Comparison of ENCODE assay signal across 3 cellular contexts in the genomic region with DNA sequence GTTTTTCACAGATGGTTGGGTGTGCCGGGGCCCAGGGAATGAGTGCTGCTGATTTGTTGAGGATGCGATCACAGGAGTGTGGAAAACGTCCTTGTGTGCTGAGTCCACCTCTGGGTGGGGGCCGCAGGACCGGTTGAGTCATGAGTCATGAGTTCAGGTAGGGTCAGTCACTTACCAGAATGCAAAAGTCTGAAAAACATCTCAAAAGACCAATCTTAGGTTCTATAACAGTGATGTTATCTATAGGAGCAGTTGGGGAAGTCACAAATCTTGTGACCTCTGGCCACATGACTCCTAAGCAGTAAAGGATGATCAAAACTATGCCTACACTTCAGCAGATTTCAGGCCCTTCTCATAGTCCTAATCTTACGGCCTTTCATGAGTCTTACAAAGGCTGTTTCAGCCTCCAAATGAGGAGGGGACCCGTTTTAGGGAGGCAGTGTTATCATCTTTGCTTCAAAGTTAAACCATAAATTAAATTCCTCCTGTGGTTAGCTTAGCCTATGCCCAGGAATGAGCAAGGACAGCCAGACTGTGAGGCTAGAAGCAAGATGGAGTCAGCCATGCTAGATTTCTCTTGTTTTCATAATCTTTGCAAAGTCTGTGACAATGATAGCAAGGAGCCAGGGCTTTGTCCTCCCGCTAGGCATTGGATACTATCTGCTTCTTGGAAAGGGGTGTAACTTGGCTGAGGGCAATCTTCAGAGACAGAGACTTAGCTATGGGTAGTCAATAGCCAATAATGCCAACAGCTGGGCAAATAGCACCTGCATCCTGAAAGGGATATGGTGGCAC.
TF ChIP-seq lines count a peak whose summit lies in the region.

No MANE protein-coding gene starts in this region.

TF ChIP-seq in HepG2, 621 proteins besides CTCF, POLR2A, EP300 and RAD21:
- TF ChIP-seq, protein P1, sequence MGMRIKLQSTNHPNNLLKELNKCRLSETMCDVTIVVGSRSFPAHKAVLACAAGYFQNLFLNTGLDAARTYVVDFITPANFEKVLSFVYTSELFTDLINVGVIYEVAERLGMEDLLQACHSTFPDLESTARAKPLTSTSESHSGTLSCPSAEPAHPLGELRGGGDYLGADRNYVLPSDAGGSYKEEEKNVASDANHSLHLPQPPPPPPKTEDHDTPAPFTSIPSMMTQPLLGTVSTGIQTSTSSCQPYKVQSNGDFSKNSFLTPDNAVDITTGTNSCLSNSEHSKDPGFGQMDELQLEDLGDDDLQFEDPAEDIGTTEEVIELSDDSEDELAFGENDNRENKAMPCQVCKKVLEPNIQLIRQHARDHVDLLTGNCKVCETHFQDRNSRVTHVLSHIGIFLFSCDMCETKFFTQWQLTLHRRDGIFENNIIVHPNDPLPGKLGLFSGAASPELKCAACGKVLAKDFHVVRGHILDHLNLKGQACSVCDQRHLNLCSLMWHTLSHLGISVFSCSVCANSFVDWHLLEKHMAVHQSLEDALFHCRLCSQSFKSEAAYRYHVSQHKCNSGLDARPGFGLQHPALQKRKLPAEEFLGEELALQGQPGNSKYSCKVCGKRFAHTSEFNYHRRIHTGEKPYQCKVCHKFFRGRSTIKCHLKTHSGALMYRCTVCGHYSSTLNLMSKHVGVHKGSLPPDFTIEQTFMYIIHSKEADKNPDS (CRISPR knock-in tag; IDR thresholded peaks at IDR 0.05): no peak
- 0 out of 2 replicates have a peak, but pooled peaks have one; percentile 12 for TF ChIP-seq FOSL2 (CRISPR knock-in tag; IDR thresholded peaks at IDR 0.05)
- no peak for TF ChIP-seq ZSCAN22 (CRISPR knock-in tag; IDR thresholded peaks at IDR 0.05)

TF ChIP-seq in K562, 482 proteins besides CTCF, POLR2A, EP300 and RAD21 (continues in another document):
- TF ChIP-seq, protein P2, sequence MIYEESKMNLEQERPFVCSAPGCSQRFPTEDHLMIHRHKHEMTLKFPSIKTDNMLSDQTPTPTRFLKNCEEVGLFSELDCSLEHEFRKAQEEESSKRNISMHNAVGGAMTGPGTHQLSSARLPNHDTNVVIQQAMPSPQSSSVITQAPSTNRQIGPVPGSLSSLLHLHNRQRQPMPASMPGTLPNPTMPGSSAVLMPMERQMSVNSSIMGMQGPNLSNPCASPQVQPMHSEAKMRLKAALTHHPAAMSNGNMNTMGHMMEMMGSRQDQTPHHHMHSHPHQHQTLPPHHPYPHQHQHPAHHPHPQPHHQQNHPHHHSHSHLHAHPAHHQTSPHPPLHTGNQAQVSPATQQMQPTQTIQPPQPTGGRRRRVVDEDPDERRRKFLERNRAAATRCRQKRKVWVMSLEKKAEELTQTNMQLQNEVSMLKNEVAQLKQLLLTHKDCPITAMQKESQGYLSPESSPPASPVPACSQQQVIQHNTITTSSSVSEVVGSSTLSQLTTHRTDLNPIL (CRISPR knock-in tag; IDR thresholded peaks at IDR 0.05): peak; percentile 78; the same call in 1 of the 2 replicates
- TF ChIP-seq, protein P3, sequence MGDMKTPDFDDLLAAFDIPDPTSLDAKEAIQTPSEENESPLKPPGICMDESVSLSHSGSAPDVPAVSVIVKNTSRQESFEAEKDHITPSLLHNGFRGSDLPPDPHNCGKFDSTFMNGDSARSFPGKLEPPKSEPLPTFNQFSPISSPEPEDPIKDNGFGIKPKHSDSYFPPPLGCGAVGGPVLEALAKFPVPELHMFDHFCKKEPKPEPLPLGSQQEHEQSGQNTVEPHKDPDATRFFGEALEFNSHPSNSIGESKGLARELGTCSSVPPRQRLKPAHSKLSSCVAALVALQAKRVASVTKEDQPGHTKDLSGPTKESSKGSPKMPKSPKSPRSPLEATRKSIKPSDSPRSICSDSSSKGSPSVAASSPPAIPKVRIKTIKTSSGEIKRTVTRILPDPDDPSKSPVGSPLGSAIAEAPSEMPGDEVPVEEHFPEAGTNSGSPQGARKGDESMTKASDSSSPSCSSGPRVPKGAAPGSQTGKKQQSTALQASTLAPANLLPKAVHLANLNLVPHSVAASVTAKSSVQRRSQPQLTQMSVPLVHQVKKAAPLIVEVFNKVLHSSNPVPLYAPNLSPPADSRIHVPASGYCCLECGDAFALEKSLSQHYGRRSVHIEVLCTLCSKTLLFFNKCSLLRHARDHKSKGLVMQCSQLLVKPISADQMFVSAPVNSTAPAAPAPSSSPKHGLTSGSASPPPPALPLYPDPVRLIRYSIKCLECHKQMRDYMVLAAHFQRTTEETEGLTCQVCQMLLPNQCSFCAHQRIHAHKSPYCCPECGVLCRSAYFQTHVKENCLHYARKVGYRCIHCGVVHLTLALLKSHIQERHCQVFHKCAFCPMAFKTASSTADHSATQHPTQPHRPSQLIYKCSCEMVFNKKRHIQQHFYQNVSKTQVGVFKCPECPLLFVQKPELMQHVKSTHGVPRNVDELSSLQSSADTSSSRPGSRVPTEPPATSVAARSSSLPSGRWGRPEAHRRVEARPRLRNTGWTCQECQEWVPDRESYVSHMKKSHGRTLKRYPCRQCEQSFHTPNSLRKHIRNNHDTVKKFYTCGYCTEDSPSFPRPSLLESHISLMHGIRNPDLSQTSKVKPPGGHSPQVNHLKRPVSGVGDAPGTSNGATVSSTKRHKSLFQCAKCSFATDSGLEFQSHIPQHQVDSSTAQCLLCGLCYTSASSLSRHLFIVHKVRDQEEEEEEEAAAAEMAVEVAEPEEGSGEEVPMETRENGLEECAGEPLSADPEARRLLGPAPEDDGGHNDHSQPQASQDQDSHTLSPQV (IDR thresholded peaks at IDR 0.05): no peak
- TF ChIP-seq HEY1 (CRISPR knock-in tag; IDR thresholded peaks at IDR 0.05; ENCODE audit: borderline replicate concordance) (0 out of 2 replicates have a peak, but pooled peaks have one; percentile 40), ZNF444 (CRISPR knock-in tag; IDR thresholded peaks at IDR 0.05) (no peak), SRSF7 (optimal IDR thresholded peaks at IDR 0.05; ENCODE audit: low read depth, low read length) (no peak), ZNF133 (CRISPR knock-in tag; IDR thresholded peaks at IDR 0.05) (peak; percentile 92; the same call in 1 of the 2 replicates), SRSF3 (IDR thresholded peaks at IDR 0.05; ENCODE audit: insufficient read depth, low read length) (no peak), BRF1 (IDR thresholded peaks at IDR 0.05; ENCODE audit: borderline replicate concordance, extremely low read depth, insufficient read length) (no peak)
- TF ChIP-seq, protein P4, sequence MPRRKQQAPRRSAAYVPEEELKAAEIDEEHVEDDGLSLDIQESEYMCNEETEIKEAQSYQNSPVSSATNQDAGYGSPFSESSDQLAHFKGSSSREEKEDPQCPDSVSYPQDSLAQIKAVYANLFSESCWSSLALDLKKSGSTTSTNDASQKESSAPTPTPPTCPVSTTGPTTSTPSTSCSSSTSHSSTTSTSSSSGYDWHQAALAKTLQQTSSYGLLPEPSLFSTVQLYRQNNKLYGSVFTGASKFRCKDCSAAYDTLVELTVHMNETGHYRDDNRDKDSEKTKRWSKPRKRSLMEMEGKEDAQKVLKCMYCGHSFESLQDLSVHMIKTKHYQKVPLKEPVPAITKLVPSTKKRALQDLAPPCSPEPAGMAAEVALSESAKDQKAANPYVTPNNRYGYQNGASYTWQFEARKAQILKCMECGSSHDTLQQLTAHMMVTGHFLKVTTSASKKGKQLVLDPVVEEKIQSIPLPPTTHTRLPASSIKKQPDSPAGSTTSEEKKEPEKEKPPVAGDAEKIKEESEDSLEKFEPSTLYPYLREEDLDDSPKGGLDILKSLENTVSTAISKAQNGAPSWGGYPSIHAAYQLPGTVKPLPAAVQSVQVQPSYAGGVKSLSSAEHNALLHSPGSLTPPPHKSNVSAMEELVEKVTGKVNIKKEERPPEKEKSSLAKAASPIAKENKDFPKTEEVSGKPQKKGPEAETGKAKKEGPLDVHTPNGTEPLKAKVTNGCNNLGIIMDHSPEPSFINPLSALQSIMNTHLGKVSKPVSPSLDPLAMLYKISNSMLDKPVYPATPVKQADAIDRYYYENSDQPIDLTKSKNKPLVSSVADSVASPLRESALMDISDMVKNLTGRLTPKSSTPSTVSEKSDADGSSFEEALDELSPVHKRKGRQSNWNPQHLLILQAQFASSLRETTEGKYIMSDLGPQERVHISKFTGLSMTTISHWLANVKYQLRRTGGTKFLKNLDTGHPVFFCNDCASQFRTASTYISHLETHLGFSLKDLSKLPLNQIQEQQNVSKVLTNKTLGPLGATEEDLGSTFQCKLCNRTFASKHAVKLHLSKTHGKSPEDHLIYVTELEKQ (CRISPR knock-in tag; IDR thresholded peaks at IDR 0.05): peak; percentile 84

TF ChIP-seq in GM12891, 5 proteins besides CTCF, POLR2A, EP300 and RAD21:
- TF ChIP-seq PAX5 (IDR thresholded peaks at IDR 0.05; ENCODE audit: insufficient read depth, low read length, severe bottlenecking): no peak
- TF ChIP-seq SPI1 (IDR thresholded peaks at IDR 0.05; ENCODE audit: low read depth, low read length): no peak
- no peak for TF ChIP-seq POLR2AphosphoS5 (IDR thresholded peaks at IDR 0.05; ENCODE audit: low read depth, low read length)
- TF ChIP-seq TAF1 (IDR thresholded peaks at IDR 0.05; ENCODE audit: low read depth, low read length): no peak
- TF ChIP-seq POU2F2 (IDR thresholded peaks at IDR 0.05; ENCODE audit: low read depth, low read length): no peak
